ENCODE assay signal across 8 cellular contexts in the genomic region with DNA sequence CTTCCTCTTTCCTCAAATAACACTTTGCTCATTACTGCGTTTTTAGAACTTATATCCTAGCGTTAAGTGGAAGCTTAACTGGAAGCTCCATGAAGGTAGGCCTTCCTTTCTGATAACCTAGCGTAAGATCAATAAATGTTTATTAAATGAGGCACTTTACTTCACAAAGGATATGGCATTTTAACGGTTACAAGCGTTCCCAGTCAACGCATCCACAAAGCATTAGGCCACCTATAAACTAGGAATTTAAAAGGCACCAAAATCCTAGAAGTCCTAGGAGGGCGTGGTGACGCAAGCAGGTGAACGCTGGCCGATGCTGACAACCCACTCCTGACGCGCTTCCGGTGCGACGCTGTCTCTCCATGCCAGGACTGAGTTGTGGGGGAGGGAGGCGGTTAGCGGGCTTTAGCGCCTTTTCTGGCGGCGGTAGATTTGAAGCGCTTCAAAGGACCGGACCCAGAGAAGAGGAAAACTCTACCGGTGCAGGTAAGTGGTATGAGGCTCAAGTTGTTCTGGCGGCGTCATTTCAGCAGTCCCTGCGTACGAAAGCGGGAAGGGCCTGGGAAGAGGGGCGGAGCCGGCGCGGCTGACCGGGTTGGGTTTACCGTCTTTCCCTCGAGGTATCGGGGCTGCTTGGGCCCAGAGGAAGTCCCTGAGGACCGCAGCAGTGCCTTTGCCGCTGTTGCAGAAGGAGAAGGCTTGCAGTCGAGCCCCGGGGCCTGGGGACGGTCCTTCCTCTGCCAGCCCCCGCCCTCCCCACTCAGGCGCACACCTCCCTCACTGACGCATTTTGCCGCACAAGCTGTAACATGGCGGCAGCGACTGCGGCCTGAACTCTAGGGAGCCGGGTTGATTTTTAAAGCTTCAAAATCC. TPM values are rescaled to one million over a fixed set of nuclear protein-coding genes. Genes with fewer than 3 reads are reported as not detected.
DNase-seq lines count a peak whose midpoint lies in the region; ATAC-seq and TF ChIP-seq lines count a peak whose summit lies in the region.

A gene (plus strand): TSS at position 347 of the 873 bp plus-strand sequence. CDS start 19,691 bp downstream, outside the sequence.

- no peaks in the 10 kb centered on the region for H3K36me3 ChIP-seq in KMS-11 (ENCODE audit: insufficient read depth)

- ATAC-seq in GM21737 (IDR thresholded peaks at IDR 0.05; ENCODE audit: unreplicated experiment) (peak; percentile 88), natural killer cell (peak; percentile 86 to 93 (median 87))
- peak; percentile 96 for ATAC-seq in activated T-helper 17 cell treated with anti-CD3 and anti-CD28 coated beads, Interleukin-2, amount 50 U/mL, for 72 hours (replicated peaks)

- H3K9ac ChIP-seq in KMS-11: peak within 1 kb of the TSS; percentile 99

- H3K4me1 Mint-ChIP-seq in activated T-helper 17 cell treated with anti-CD3 and anti-CD28 coated beads, Interleukin-2, amount 50 U/mL, for 72 hours: peaks cover 12% of the 10 kb centered on the region
- H3K4me1 Mint-ChIP-seq in natural killer cell: peaks cover 31 to 32% of the 10 kb centered on the region in 2 donors

- no peaks in the 10 kb centered on the region for H3K27me3 Mint-ChIP-seq in activated T-helper 17 cell treated with anti-CD3 and anti-CD28 coated beads, Interleukin-2, amount 50 U/mL, for 72 hours
- H3K27me3 Mint-ChIP-seq in natural killer cell (ENCODE audit: low read depth in 2 of 2): no peaks in the 10 kb centered on the region

- intact Hi-C loops in natural killer cell (cut with micrococcal nuclease): loop anchor here (1.0 to 10.0 kb wide), 4 partner anchors 11 to 1343 kb away; a partner anchor contains a TSS

- H3K4me3 Mint-ChIP-seq in activated T-helper 17 cell treated with anti-CD3 and anti-CD28 coated beads, Interleukin-2, amount 50 U/mL, for 72 hours: peak within 1 kb of the TSS; percentile 96
- peak within 1 kb of the TSS; percentile 96 for H3K4me3 Mint-ChIP-seq in natural killer cell

- peak within 1 kb of the TSS; percentile 76 for H2AFZ ChIP-seq in KMS-11 (ENCODE audit: low read depth)

- H3K27ac ChIP-seq in KMS-11: peak within 1 kb of the TSS; percentile 93

- peak within 1 kb of the TSS; percentile 94 for H3K4me3 ChIP-seq in KMS-11 (IDR thresholded peaks at IDR 0.05; ENCODE audit: insufficient read depth, low read depth, low read length)

- peaks cover 18% of the 10 kb centered on the region for H3K4me1 ChIP-seq in KMS-11 (ENCODE audit: low read depth, poor library complexity, severe bottlenecking)

- DNase-seq in DMS79 (lab: John Stamatoyannopoulos, UW) (peak; percentile 84), RPMI8226 (peak; percentile 95), fibroblast of peridontal ligament (ENCODE audit: extremely low read depth) (peak; percentile 92), natural killer cell (peak; percentile 85)
- peak; percentile 84 for DNase-seq in stimulated activated naive CD4-positive, alpha-beta T cell treated with Interleukin-2 at 50 U/mL for 16 hours (lab: John Stamatoyannopoulos, UW)

- peaks cover 3% of the 10 kb centered on the region for H4K20me1 ChIP-seq in KMS-11 (ENCODE audit: insufficient read depth)

- peak within 1 kb of the TSS; percentile 74 for H3K4me2 ChIP-seq in KMS-11

- peaks cover 48% of the 10 kb centered on the region for H3K79me2 ChIP-seq in KMS-11 (ENCODE audit: insufficient read depth, low read depth)

- H3K27ac Mint-ChIP-seq in activated T-helper 17 cell treated with anti-CD3 and anti-CD28 coated beads, Interleukin-2, amount 50 U/mL, for 72 hours: peak within 1 kb of the TSS; percentile 99
- peak within 1 kb of the TSS; percentile 97 to 99 for H3K27ac Mint-ChIP-seq in natural killer cell

- H3K36me3 Mint-ChIP-seq in activated T-helper 17 cell treated with anti-CD3 and anti-CD28 coated beads, Interleukin-2, amount 50 U/mL, for 72 hours (ENCODE audit: low read depth): peaks cover 46% of the 10 kb centered on the region
- no peaks in the 10 kb centered on the region for H3K36me3 Mint-ChIP-seq in natural killer cell

- no peaks in the 10 kb centered on the region for H3K9me3 Mint-ChIP-seq in activated T-helper 17 cell treated with anti-CD3 and anti-CD28 coated beads, Interleukin-2, amount 50 U/mL, for 72 hours
- H3K9me3 Mint-ChIP-seq in natural killer cell: peaks cover 0 to 3% of the 10 kb centered on the region in 2 donors

- TF ChIP-seq CTCF in KMS-11 (conservative IDR thresholded peaks at IDR 0.05; ENCODE audit: low read depth, low read length) (no peak), natural killer cell (IDR thresholded peaks at IDR 0.05) (no peak)

- H3K27me3 ChIP-seq in KMS-11 (ENCODE audit: insufficient read depth, low read depth): no peaks in the 10 kb centered on the region

RNA-seq across cellular contexts. Expression of the gene that starts here (rescaled TPM):
- total RNA-seq in activated T-helper 17 cell treated with anti-CD3 and anti-CD28 coated beads, Interleukin-2, amount 50 U/mL, for 72 hours: 10 to 100 TPM; 53.0 to 60.3 TPM
- 10 to 100 TPM; 42.2 to 58.3 (median 56.1) TPM for total RNA-seq in natural killer cell

Comparison
In these comparisons a context has a peak if more than half of its experiments do, and no peak if none do; other contexts are left out.
1. Peak in every context shown above with its lines: DNase-seq, ATAC-seq, H3K4me3 ChIP-seq and H3K27ac ChIP-seq.